14 cellular contexts compared by ENCODE assay signal in the genomic region with DNA sequence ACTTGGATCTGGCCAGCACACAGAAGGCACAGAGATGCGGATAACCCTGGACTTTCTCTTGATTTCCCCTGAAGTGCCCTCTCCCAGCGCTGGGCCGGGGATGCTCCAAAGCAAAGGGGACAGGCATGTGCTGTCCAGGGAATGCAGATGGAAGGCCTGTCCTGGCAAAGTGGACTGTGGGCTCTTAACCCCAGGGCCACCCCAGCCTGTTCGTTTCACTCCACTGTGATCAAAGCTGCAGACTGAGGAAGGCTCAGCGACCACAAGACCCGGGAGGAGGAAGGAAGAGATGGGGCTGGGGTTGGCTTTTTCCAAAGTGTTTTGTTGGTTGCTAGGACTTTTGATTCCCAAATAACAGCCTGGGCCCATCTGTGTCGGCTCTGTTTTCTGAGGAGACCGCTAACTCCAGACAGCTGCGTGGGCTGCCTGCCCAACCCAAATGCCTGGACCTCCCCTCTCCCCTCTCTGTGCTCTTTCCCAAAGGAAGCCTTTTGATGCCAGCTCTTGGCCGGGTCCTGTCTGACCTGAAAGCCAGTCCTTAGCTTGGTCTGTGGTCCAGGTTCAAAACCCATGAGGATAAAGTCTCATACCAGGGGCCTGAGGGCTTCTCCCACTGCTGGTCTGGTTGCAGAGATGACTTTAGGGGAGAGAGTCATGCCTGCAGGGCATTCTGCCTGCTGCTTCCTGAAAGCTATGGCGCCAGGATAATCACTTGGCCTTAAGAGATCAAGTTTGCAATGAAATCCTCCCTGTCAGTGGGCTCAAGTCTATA.
DNase-seq lines count a peak whose midpoint lies in the region; ATAC-seq and TF ChIP-seq lines count a peak whose summit lies in the region.
"Had no signal": no experiment of that assay in that cellular context is flagged by ENCODE, and none has a peak within 500 bp of the region (broad histone marks: within the 10 kb centered on the region; RNA-seq: fewer than 3 reads in every experiment).

No MANE protein-coding gene starts in this region.

- no peak overlapping the region for H3K4me3 ChIP-seq in breast epithelium
- no peak overlapping the region for H3K4me3 ChIP-seq in fibroblast of villous mesenchyme (ENCODE audit: low read depth, low read length)
- H3K4me3 ChIP-seq in neural progenitor cell, result no peak overlapping the region

- H3K9ac ChIP-seq in neural progenitor cell, result no peak overlapping the region

- no peaks in the 10 kb centered on the region for H3K27me3 Mint-ChIP-seq in MCF 10A (ENCODE audit: insufficient read depth, unreplicated experiment)
- H3K27me3 Mint-ChIP-seq in neural progenitor cell (ENCODE audit: insufficient read depth, low read depth), result peaks cover 4% of the 10 kb centered on the region
- H3K27me3 Mint-ChIP-seq: activated CD8-positive, alpha-beta T cell treated with anti-CD3 and anti-CD28 coated beads for 36 hours; activated naive CD8-positive, alpha-beta T cell treated with anti-CD3 and anti-CD28 coated beads, Interleukin-2, amount 50 U/mL, for 24 hours had no signal

- no peaks in the 10 kb centered on the region for H4K20me1 ChIP-seq in neural progenitor cell (ENCODE audit: low read depth)

- H3K79me2 ChIP-seq in neural progenitor cell (ENCODE audit: low read depth), result no peaks in the 10 kb centered on the region

- H2AFZ ChIP-seq in neural progenitor cell (replicated peaks), result no peak overlapping the region

- DNase-seq in breast epithelium (ENCODE audit: low spot score in 2 of 2) (no peak), MCF 10A (ENCODE audit: unreplicated experiment) (no peak), fibroblast of villous mesenchyme (ENCODE audit: low read depth) (peak; percentile 30), neural progenitor cell (ENCODE audit: low spot score) (no peak), SW480 (ENCODE audit: low spot score) (no peak), NCI-H2107 (lab: John Stamatoyannopoulos, UW) (no peak)
- DNase-seq: 8988T; activated CD8-positive, alpha-beta T cell treated with anti-CD3 and anti-CD28 coated beads for 36 hours; activated naive CD8-positive, alpha-beta T cell treated with anti-CD3 and anti-CD28 coated beads, Interleukin-2, amount 50 U/mL, for 24 hours; NCI-H510A; SW 1271 had no signal

- TF ChIP-seq CTCF in breast epithelium (IDR thresholded peaks at IDR 0.05) (no peak), MCF 10A (IDR thresholded peaks at IDR 0.05; ENCODE audit: unreplicated experiment) (no peak), fibroblast of villous mesenchyme (IDR thresholded peaks at IDR 0.05; ENCODE audit: insufficient read depth, low read depth, low read length) (no peak), neural progenitor cell (IDR thresholded peaks at IDR 0.05) (no peak)

- POLR2A ChIA-PET in MCF 10A (lab: Yijun Ruan, JAX), result interaction anchor here (0.8 to 1.2 kb wide), 4 partner anchors 22 to 208 kb away, joined by 3 to 5 read pairs (median 4); no protein-coding TSS in a partner anchor

- H3K27ac ChIP-seq in breast epithelium (peak overlapping the region; percentile 61 to 79), neural progenitor cell (no peak overlapping the region)

- no peak for TF ChIP-seq POLR2A in breast epithelium (IDR thresholded peaks at IDR 0.05)

- no peak for ATAC-seq in GM19324 (IDR thresholded peaks at IDR 0.05; ENCODE audit: low FRiP score, unreplicated experiment)
- ATAC-seq in HG03439 (IDR thresholded peaks at IDR 0.05; ENCODE audit: unreplicated experiment), result no peak
- ATAC-seq: activated CD8-positive, alpha-beta T cell treated with anti-CD3 and anti-CD28 coated beads for 36 hours; activated naive CD8-positive, alpha-beta T cell treated with anti-CD3 and anti-CD28 coated beads, Interleukin-2, amount 50 U/mL, for 24 hours had no signal

- no peaks in the 10 kb centered on the region for H3K27me3 ChIP-seq in breast epithelium
- H3K27me3 ChIP-seq in neural progenitor cell, result no peaks in the 10 kb centered on the region

- H3K27ac Mint-ChIP-seq in MCF 10A (ENCODE audit: low read depth, unreplicated experiment), result no peak overlapping the region
- peak overlapping the region; percentile 1 for H3K27ac Mint-ChIP-seq in neural progenitor cell
- H3K27ac Mint-ChIP-seq: activated CD8-positive, alpha-beta T cell treated with anti-CD3 and anti-CD28 coated beads for 36 hours; activated naive CD8-positive, alpha-beta T cell treated with anti-CD3 and anti-CD28 coated beads, Interleukin-2, amount 50 U/mL, for 24 hours; IgD-negative memory B cell had no signal

- no peak overlapping the region for H3K4me2 ChIP-seq in neural progenitor cell

- BruUV-seq in MCF 10A (replicated peaks; lab: Mats Ljungman, UMichigan), result no TSS peak

- intact Hi-C loops in breast epithelium (cut with DNase I; ENCODE audit: low total_unique reads), result loop anchor here (10.0 kb wide), 1 partner anchor 204 kb away; no protein-coding TSS in a partner anchor
- intact Hi-C loops in MCF 10A (cut with micrococcal nuclease), result no loop called here

- no peaks in the 10 kb centered on the region for H3K9me3 Mint-ChIP-seq in MCF 10A (ENCODE audit: unreplicated experiment)
- H3K9me3 Mint-ChIP-seq in neural progenitor cell, result no peaks in the 10 kb centered on the region
- H3K9me3 Mint-ChIP-seq: activated CD8-positive, alpha-beta T cell treated with anti-CD3 and anti-CD28 coated beads for 36 hours; activated naive CD8-positive, alpha-beta T cell treated with anti-CD3 and anti-CD28 coated beads, Interleukin-2, amount 50 U/mL, for 24 hours; IgD-negative memory B cell had no signal

- H3K4me3 Mint-ChIP-seq in MCF 10A (ENCODE audit: unreplicated experiment) (no peak overlapping the region), neural progenitor cell (no peak overlapping the region)
- H3K4me3 Mint-ChIP-seq: activated CD8-positive, alpha-beta T cell treated with anti-CD3 and anti-CD28 coated beads for 36 hours; activated naive CD8-positive, alpha-beta T cell treated with anti-CD3 and anti-CD28 coated beads, Interleukin-2, amount 50 U/mL, for 24 hours; IgD-negative memory B cell had no signal

- no peaks in the 10 kb centered on the region for H3K4me1 Mint-ChIP-seq in MCF 10A (ENCODE audit: insufficient read depth, unreplicated experiment)
- peaks cover 11% of the 10 kb centered on the region for H3K4me1 Mint-ChIP-seq in neural progenitor cell
- H3K4me1 Mint-ChIP-seq: activated naive CD8-positive, alpha-beta T cell treated with anti-CD3 and anti-CD28 coated beads, Interleukin-2, amount 50 U/mL, for 24 hours; IgD-negative memory B cell had no signal

- H3K4me1 ChIP-seq in breast epithelium (no peaks in the 10 kb centered on the region), neural progenitor cell (peaks cover 15% of the 10 kb centered on the region)

- no peaks in the 10 kb centered on the region for H3F3A ChIP-seq in neural progenitor cell (ENCODE audit: low read depth)

- CTCF ChIA-PET in MCF 10A (lab: Yijun Ruan, JAX), result interaction anchor here (0.6 to 18.3 kb wide), 8 partner anchors 8 to 1142 kb away, joined by 3 to 688 read pairs (median 6); partner anchors contain the start of gene PLXNA2

- H3K36me3 ChIP-seq in breast epithelium, result no peaks in the 10 kb centered on the region
- no peaks in the 10 kb centered on the region for H3K36me3 ChIP-seq in neural progenitor cell

- H3K9me3 ChIP-seq in breast epithelium (no peaks in the 10 kb centered on the region), neural progenitor cell (ENCODE audit: low read depth) (no peaks in the 10 kb centered on the region)

- H3K36me3 Mint-ChIP-seq in MCF 10A (ENCODE audit: insufficient read depth, unreplicated experiment) (peaks cover 65% of the 10 kb centered on the region), neural progenitor cell (peaks cover 32% of the 10 kb centered on the region)
